In the genomic region with DNA sequence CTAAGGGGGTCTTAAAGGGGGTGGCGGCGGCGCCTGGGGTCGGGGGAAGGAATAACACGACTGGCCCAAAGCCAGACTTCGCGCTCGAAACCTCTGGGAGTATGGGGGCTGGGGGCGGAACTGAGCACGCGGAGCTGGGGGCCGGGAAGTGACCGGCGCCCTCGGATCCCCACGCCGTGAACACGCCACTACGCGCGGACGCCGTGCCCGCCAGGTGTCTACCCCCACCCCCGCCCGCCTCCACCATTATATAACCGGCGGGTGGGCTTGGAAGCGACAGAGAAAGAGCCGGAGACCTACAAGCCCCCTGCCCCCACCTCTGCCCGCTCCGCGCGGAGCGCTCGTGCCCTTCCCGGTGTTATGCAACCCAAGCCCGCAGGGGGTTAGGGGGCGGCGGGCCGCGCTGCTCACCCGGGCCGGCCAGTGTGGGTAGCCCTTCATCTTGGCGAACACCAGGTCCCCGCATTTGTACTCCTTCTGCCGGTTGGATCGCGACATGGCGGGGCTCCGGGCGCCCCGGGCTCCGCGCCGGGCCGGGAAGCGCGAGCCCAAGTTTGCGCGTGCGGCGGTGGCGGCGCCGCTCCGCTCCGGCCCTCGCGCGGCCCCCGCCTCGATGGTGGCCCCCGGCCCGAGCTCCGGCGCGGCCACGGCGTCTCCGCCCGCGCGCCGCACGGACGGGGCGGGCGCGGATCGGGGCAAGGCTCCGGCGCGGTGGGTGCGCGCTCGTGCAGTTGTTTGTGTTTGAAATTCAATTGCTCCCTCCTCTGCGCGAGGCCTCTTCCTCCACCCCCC, we compare ENCODE assay signal across 8 cellular contexts. TPM values are rescaled to one million over a fixed set of nuclear protein-coding genes. Genes with fewer than 3 reads are reported as not detected.
A peak's percentile ranks its signal among the peaks of the same experiment; 100 is the strongest.
DNase-seq lines count a peak whose midpoint lies in the region; FAIRE-seq and TF ChIP-seq lines count a peak whose summit lies in the region.

A gene (minus strand): TSS at position 744 of the 792 bp plus-strand sequence. CDS start 246 bp downstream, at position 498.

- H3K4me3 ChIP-seq in GM12864 (ENCODE audit: low read depth, low read length) = peak within 1 kb of the TSS; percentile 98
- H3K4me3 ChIP-seq in H7 (ENCODE audit: insufficient read depth, low read depth, low read length) = peak within 1 kb of the TSS; percentile 99
- H3K4me3 ChIP-seq in osteoblast (ENCODE audit: insufficient read depth, low read length) = peak within 1 kb of the TSS; percentile 85

- intact Hi-C loops in activated naive CD4-positive, alpha-beta T cell treated with anti-CD3 and anti-CD28 coated beads for 36 hours (cut with micrococcal nuclease) = loop anchor here (1.0 kb wide), 4 partner anchors 10 to 65 kb away; a partner anchor contains a TSS

- no peak for FAIRE-seq in HTR-8/SVneo (lab: Jason Lieb, UNC)

- DNase-seq in GM12864 (ENCODE audit: low read depth) (no peak), H7 (peak; percentile 85), NCI-H1105 (lab: John Stamatoyannopoulos, UW) (peak; percentile 40), glomerular visceral epithelial cell (ENCODE audit: extremely low spot score) (peak; percentile 26), osteoblast (ENCODE audit: insufficient read length, low spot score, missing footprints) (no peak), NCI-H524 treated with DMSO at 0.1 percent for 48 hours (lab: John Stamatoyannopoulos, UW) (no peak), HTR-8/SVneo (ENCODE audit: insufficient read length, low spot score) (no peak)
- DNase-seq in activated naive CD4-positive, alpha-beta T cell treated with anti-CD3 and anti-CD28 coated beads for 36 hours = peak; percentile 49

- H3K4me2 ChIP-seq in osteoblast (ENCODE audit: insufficient read depth, low read length) = peak within 1 kb of the TSS; percentile 95

- TF ChIP-seq CTCF in GM12864 (IDR thresholded peaks at IDR 0.05; ENCODE audit: low read depth, low read length, missing control alignments) (no peak), osteoblast (IDR thresholded peaks at IDR 0.05; ENCODE audit: extremely low read depth, low read depth, low read length) (no peak)

- peaks cover 34% of the 10 kb centered on the region for H3K4me1 Mint-ChIP-seq in activated naive CD4-positive, alpha-beta T cell treated with anti-CD3 and anti-CD28 coated beads for 36 hours (ENCODE audit: low read depth)

- no peaks in the 10 kb centered on the region for H3K9me3 ChIP-seq in osteoblast (ENCODE audit: low read depth, low read length)

- peak within 1 kb of the TSS; percentile 99 for H3K4me3 Mint-ChIP-seq in activated naive CD4-positive, alpha-beta T cell treated with anti-CD3 and anti-CD28 coated beads for 36 hours

- H3K27me3 Mint-ChIP-seq in activated naive CD4-positive, alpha-beta T cell treated with anti-CD3 and anti-CD28 coated beads for 36 hours (ENCODE audit: low read depth) = no peaks in the 10 kb centered on the region

- CTCF ChIA-PET in activated naive CD4-positive, alpha-beta T cell treated with anti-CD3 and anti-CD28 coated beads for 36 hours (lab: Charles Lee) = interaction anchor here (1.2 to 4.0 kb wide), 3 partner anchors 10 to 23 kb away, joined by 5 to 48 read pairs (median 6); a partner anchor contains a TSS

- no peaks in the 10 kb centered on the region for H4K20me1 ChIP-seq in osteoblast (ENCODE audit: insufficient read depth, low read length)

- H3K27ac ChIP-seq in osteoblast (ENCODE audit: low read depth, low read length) = peak within 1 kb of the TSS; percentile 88

- H3K79me2 ChIP-seq in osteoblast (ENCODE audit: insufficient read depth, low read length) = peaks cover 65% of the 10 kb centered on the region

- H3K36me3 ChIP-seq in H7 (replicated peaks; ENCODE audit: control insufficient read depth, insufficient read depth, low read length) (no peaks in the 10 kb centered on the region), osteoblast (ENCODE audit: insufficient read depth, low read length) (peaks cover 6% of the 10 kb centered on the region)

- peaks cover 48% of the 10 kb centered on the region for H3K4me1 ChIP-seq in osteoblast (ENCODE audit: insufficient read depth, low read length)

- no peaks in the 10 kb centered on the region for H3K9me3 Mint-ChIP-seq in activated naive CD4-positive, alpha-beta T cell treated with anti-CD3 and anti-CD28 coated beads for 36 hours

- peak within 1 kb of the TSS; percentile 87 for H2AFZ ChIP-seq in osteoblast (ENCODE audit: low read length)

- H3K27me3 ChIP-seq in H7 (ENCODE audit: control insufficient read depth, insufficient read depth, low read length) (no peaks in the 10 kb centered on the region), osteoblast (ENCODE audit: insufficient read depth, low read length) (no peaks in the 10 kb centered on the region)

- peaks cover 29% of the 10 kb centered on the region for H3K36me3 Mint-ChIP-seq in activated naive CD4-positive, alpha-beta T cell treated with anti-CD3 and anti-CD28 coated beads for 36 hours (ENCODE audit: low read depth)

- H3K27ac Mint-ChIP-seq in activated naive CD4-positive, alpha-beta T cell treated with anti-CD3 and anti-CD28 coated beads for 36 hours = peak within 1 kb of the TSS; percentile 97

RNA-seq across cellular contexts. Expression of the gene that starts here (rescaled TPM):
- 408 and 515 TPM in 2 replicates for total RNA-seq in H7 (2014; rRNA removed; shearing (Covaris generic))
- 100 to 1,000 TPM; 282 to 283 TPM for total RNA-seq in activated naive CD4-positive, alpha-beta T cell treated with anti-CD3 and anti-CD28 coated beads for 36 hours
- total RNA-seq in osteoblast = 167 and 177 TPM in 2 replicates

Comparison
In these comparisons a context has a peak if more than half of its experiments do, and no peak if none do; other contexts are left out.
1. DNase-seq: peak in H7 (single experiment), NCI-H1105 (single experiment), activated naive CD4-positive, alpha-beta T cell treated with anti-CD3 and anti-CD28 coated beads for 36 hours (single experiment) and glomerular visceral epithelial cell (single experiment); none in GM12864 (single experiment), osteoblast (single experiment), NCI-H524 treated with DMSO at 0.1 percent for 48 hours (single experiment) and HTR-8/SVneo (single experiment).
2. Peak in every context shown above with its lines, with median percentiles within 50 percentile points of each other: H3K4me3 ChIP-seq.